In the genomic region with DNA sequence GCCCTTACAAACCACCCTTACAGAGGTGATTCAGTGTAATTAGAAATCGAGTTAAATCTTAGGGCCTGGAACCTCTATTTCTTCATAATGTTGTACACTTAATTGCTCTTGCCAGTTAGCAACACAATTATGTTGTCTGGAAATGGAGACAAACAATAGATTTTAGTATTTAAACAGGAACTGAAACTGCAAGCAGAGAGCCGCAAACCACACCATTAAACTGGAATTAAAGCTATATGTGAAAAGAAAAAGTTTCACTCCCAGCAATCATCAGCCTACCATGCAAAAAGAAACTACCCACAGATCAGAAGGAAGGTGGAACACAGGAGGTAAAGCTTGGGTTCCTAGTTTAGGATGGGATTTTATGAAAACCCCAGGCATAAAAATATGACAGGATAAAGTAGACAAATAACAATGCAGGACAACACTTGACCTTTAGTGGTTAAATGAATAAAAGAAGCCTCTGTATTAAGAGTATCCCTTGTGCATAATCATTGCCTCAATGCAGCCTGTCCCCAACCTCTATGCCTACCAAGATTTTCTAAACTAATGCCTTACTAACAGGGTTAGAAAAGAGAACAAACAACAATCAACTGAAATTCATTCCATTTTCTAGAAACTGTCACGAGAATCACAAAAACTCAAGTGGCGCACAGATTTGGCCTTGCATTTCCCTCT, we compare ENCODE assay signal across 14 cellular contexts.
DNase-seq lines count a peak whose midpoint lies in the region; ATAC-seq and TF ChIP-seq lines count a peak whose summit lies in the region.
"Had no signal": no experiment of that assay in that cellular context is flagged by ENCODE, and none has a peak within 500 bp of the region (broad histone marks: within the 10 kb centered on the region; RNA-seq: fewer than 3 reads in every experiment).

No MANE protein-coding gene starts in this region.

- H3K27me3 ChIP-seq in sigmoid colon, result no peaks in the 10 kb centered on the region

- H3K36me3 Mint-ChIP-seq in activated T-cell treated with anti-CD3 and anti-CD28 coated beads, Interleukin-2, amount 50 U/mL, for 24 hours (ENCODE audit: low read depth), result no peaks in the 10 kb centered on the region
- H3K36me3 Mint-ChIP-seq: memory B cell, T-cell had no signal

- peaks cover 3% of the 10 kb centered on the region for H3K9me3 Mint-ChIP-seq in activated T-cell treated with anti-CD3 and anti-CD28 coated beads, Interleukin-2, amount 50 U/mL, for 24 hours
- H3K9me3 Mint-ChIP-seq: memory B cell had no signal

- no peaks in the 10 kb centered on the region for H3K4me1 Mint-ChIP-seq in activated T-cell treated with anti-CD3 and anti-CD28 coated beads, Interleukin-2, amount 50 U/mL, for 24 hours (ENCODE audit: low read depth)
- H3K4me1 Mint-ChIP-seq: T-cell had no signal

- intact Hi-C loops in sigmoid colon (cut with DNase I), result no loop called here

- H3K9me3 ChIP-seq in sigmoid colon, result peaks cover 0 to 2% (median 0%) of the 10 kb centered on the region in 4 donors

- DNase-seq in kidney tubule cell (ENCODE audit: low spot score), result peak; percentile 22
- no peak for DNase-seq in COR-L47 (lab: John Stamatoyannopoulos, UW)
- no peak for DNase-seq in activated T-cell treated with anti-CD3 and anti-CD28 coated beads, Interleukin-2, amount 50 U/mL, for 24 hours
- no peak for DNase-seq in AML-193 (lab: John Stamatoyannopoulos, UW)
- DNase-seq in sigmoid colon, result no peak
- DNase-seq: cerebellar nuclear complex, DND-41, foreskin fibroblast, T-cell had no signal

- ATAC-seq in GM18907 (IDR thresholded peaks at IDR 0.05; ENCODE audit: unreplicated experiment) (peak; percentile 99), HG02588 (IDR thresholded peaks at IDR 0.05; ENCODE audit: unreplicated experiment) (peak; percentile 92), HG03442 (IDR thresholded peaks at IDR 0.05; ENCODE audit: unreplicated experiment) (peak; percentile 98)
- ATAC-seq: T-cell had no signal

- no peak overlapping the region for H3K27ac Mint-ChIP-seq in activated T-cell treated with anti-CD3 and anti-CD28 coated beads, Interleukin-2, amount 50 U/mL, for 24 hours
- H3K27ac Mint-ChIP-seq: memory B cell; stimulated activated naive CD8-positive, alpha-beta T cell treated with anti-CD3 and anti-CD28 coated beads, Interleukin-15, Interleukin-2, amounts not matched to agents 100 ng/mL and 50 ng/mL, for 24 hours; T-cell had no signal

- H3K27ac ChIP-seq in sigmoid colon, result no peak overlapping the region

- TF ChIP-seq EP300 in sigmoid colon (IDR thresholded peaks at IDR 0.05), result no peak

- no peak for TF ChIP-seq CTCF in sigmoid colon (IDR thresholded peaks at IDR 0.05)

- H3K4me1 ChIP-seq in sigmoid colon, result no peaks in the 10 kb centered on the region

- no peak overlapping the region for H3K4me3 ChIP-seq in sigmoid colon

- H3K36me3 ChIP-seq in sigmoid colon, result no peaks in the 10 kb centered on the region

- no peak overlapping the region for H3K4me3 Mint-ChIP-seq in activated T-cell treated with anti-CD3 and anti-CD28 coated beads, Interleukin-2, amount 50 U/mL, for 24 hours
- H3K4me3 Mint-ChIP-seq: memory B cell; stimulated activated naive CD8-positive, alpha-beta T cell treated with anti-CD3 and anti-CD28 coated beads, Interleukin-15, Interleukin-2, amounts not matched to agents 100 ng/mL and 50 ng/mL, for 24 hours; T-cell had no signal

- no peaks in the 10 kb centered on the region for H3K27me3 Mint-ChIP-seq in activated T-cell treated with anti-CD3 and anti-CD28 coated beads, Interleukin-2, amount 50 U/mL, for 24 hours
- H3K27me3 Mint-ChIP-seq: memory B cell; stimulated activated naive CD8-positive, alpha-beta T cell treated with anti-CD3 and anti-CD28 coated beads, Interleukin-15, Interleukin-2, amounts not matched to agents 100 ng/mL and 50 ng/mL, for 24 hours; T-cell had no signal

- no peak for TF ChIP-seq POLR2A in sigmoid colon (IDR thresholded peaks at IDR 0.05)

- WGBS in sigmoid colon, 2 donors, result 59% methylated on average over 4 of the region's 4 CpGs
